ENCODE assay signal across 36 cellular contexts in the genomic region with DNA sequence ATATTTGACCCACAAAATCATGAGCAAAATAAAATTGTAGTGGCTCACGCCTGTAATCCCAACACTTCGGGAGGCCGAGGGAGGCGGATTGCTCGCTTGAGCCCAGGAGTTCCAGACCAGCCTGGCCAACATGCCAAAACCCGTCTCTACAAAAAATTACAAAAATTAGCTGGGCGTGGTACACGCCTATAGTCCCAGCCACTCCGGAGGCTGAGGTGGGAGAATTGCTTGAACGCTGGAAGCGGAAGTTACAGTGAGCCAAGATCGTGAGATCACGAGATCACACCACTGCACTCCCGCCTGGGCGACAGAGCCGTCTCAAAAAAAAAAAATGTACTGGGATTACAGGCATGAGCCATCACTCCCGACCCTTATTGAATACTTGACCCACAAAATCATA.
"Had no signal": no experiment of that assay in that cellular context is flagged by ENCODE, and none has a peak within 500 bp of the region (broad histone marks: within the 10 kb centered on the region; RNA-seq: fewer than 3 reads in every experiment).

No MANE protein-coding gene starts in this region.

- H3K4me3 Mint-ChIP-seq: activated B cell treated with CpG ODN at 0.5 μM for 24 hours; activated CD8-positive, alpha-beta memory T cell treated with anti-CD3 and anti-CD28 coated beads, Interleukin-2, amount 10 ng/mL, durations not matched to agents 7 days and 5 days; activated CD8-positive, alpha-beta T cell treated with anti-CD3 and anti-CD28 coated beads, Interleukin-2, amount 10 ng/mL, durations not matched to agents 7 days and 5 days; activated naive CD4-positive, alpha-beta T cell treated with anti-CD3 and anti-CD28 coated beads, Interleukin-2, amount 10 ng/mL, durations not matched to agents 7 days and 5 days; activated naive CD8-positive, alpha-beta T cell treated with anti-CD3 and anti-CD28 coated beads, Interleukin-2, amount 10 ng/mL, durations not matched to agents 7 days and 5 days; activated T-cell treated with anti-CD3 and anti-CD28 coated beads, Interleukin-2, amount 50 U/mL, for 24 hours; activated T-cell treated with anti-CD3 and anti-CD28 coated beads, Interleukin-2, amount 50 U/mL, for 72 hours; T-helper 1 cell treated with Interleukin-12 subunit alpha and Interleukin-12 subunit beta and Interleukin-4 antibody, amounts not matched to agents 30 μg/mL and 1 μg/mL, for 36 hours; T-helper 2 cell treated with Interferon-gamma antibody and Interleukin-4, amounts not matched to agents 5 μg/mL and 100 μg/mL, for 36 hours had no signal

- H3K36me3 ChIP-seq: ascending aorta, WERI-Rb-1 had no signal

- ATAC-seq: activated CD4-positive, CD25-positive, alpha-beta regulatory T cell treated with anti-CD3 and anti-CD28 coated beads, Interleukin-2, amount 50 U/mL, for 24 hours; activated CD8-positive, alpha-beta memory T cell treated with anti-CD3 and anti-CD28 coated beads, Interleukin-2, amount 10 ng/mL, durations not matched to agents 7 days and 5 days; activated CD8-positive, alpha-beta T cell treated with anti-CD3 and anti-CD28 coated beads, Interleukin-2, amount 10 ng/mL, durations not matched to agents 7 days and 5 days; activated naive CD4-positive, alpha-beta T cell treated with anti-CD3 and anti-CD28 coated beads, Interleukin-2, amount 50 U/mL, for 72 hours; activated T-cell treated with anti-CD3 and anti-CD28 coated beads, Interleukin-2, amount 50 U/mL, for 72 hours; T-cell had no signal

- H3K4me3 ChIP-seq: ascending aorta had no signal

- H3K9me3 ChIP-seq: ascending aorta had no signal

- H3K36me3 Mint-ChIP-seq: brain, T-cell had no signal

- FAIRE-seq: bronchial epithelial cell, colon, endometrium, endothelial cell of umbilical vein, frontal cortex had no signal

- H3K27me3 ChIP-seq: ascending aorta had no signal

- H3K27me3 Mint-ChIP-seq: activated B cell treated with CpG ODN at 0.5 μM for 24 hours, T-cell had no signal

- H3K9me3 Mint-ChIP-seq: activated B cell treated with CpG ODN at 0.5 μM for 24 hours; activated naive CD4-positive, alpha-beta T cell treated with anti-CD3 and anti-CD28 coated beads, Interleukin-2, amount 10 ng/mL, durations not matched to agents 7 days and 5 days; activated naive CD4-positive, alpha-beta T cell treated with anti-CD3 and anti-CD28 coated beads, Interleukin-2, amount 50 U/mL, for 72 hours; activated naive CD8-positive, alpha-beta T cell treated with anti-CD3 and anti-CD28 coated beads, Interleukin-2, amount 10 ng/mL, durations not matched to agents 7 days and 5 days; activated T-cell treated with anti-CD3 and anti-CD28 coated beads, Interleukin-2, amount 50 U/mL, for 24 hours; activated T-cell treated with anti-CD3 and anti-CD28 coated beads, Interleukin-2, amount 50 U/mL, for 72 hours; T-cell; T-helper 1 cell treated with Interleukin-12 subunit alpha and Interleukin-12 subunit beta and Interleukin-4 antibody, amounts not matched to agents 30 μg/mL and 1 μg/mL, for 36 hours; T-helper 2 cell treated with Interferon-gamma antibody and Interleukin-4, amounts not matched to agents 5 μg/mL and 100 μg/mL, for 36 hours had no signal

- H3K27ac Mint-ChIP-seq: activated B cell treated with CpG ODN at 0.5 μM for 24 hours; activated CD8-positive, alpha-beta memory T cell treated with anti-CD3 and anti-CD28 coated beads, Interleukin-2, amount 10 ng/mL, durations not matched to agents 7 days and 5 days; activated CD8-positive, alpha-beta T cell treated with anti-CD3 and anti-CD28 coated beads, Interleukin-2, amount 10 ng/mL, durations not matched to agents 7 days and 5 days; activated naive CD4-positive, alpha-beta T cell treated with anti-CD3 and anti-CD28 coated beads, Interleukin-2, amount 10 ng/mL, durations not matched to agents 7 days and 5 days; activated naive CD4-positive, alpha-beta T cell treated with anti-CD3 and anti-CD28 coated beads, Interleukin-2, amount 50 U/mL, for 72 hours; activated naive CD8-positive, alpha-beta T cell treated with anti-CD3 and anti-CD28 coated beads, Interleukin-2, amount 10 ng/mL, durations not matched to agents 7 days and 5 days; activated T-cell treated with anti-CD3 and anti-CD28 coated beads, Interleukin-2, amount 50 U/mL, for 24 hours; activated T-cell treated with anti-CD3 and anti-CD28 coated beads, Interleukin-2, amount 50 U/mL, for 72 hours; brain; T-cell; T-helper 1 cell treated with Interleukin-12 subunit alpha and Interleukin-12 subunit beta and Interleukin-4 antibody, amounts not matched to agents 30 μg/mL and 1 μg/mL, for 36 hours; T-helper 2 cell treated with Interferon-gamma antibody and Interleukin-4, amounts not matched to agents 5 μg/mL and 100 μg/mL, for 36 hours had no signal

- DNase-seq: activated B cell treated with CpG ODN at 0.5 μM for 24 hours; activated CD4-positive, alpha-beta T cell treated with anti-CD3 and anti-CD28 coated beads for 48 hours; activated CD4-positive, alpha-beta T cell treated with anti-CD3 and anti-CD28 coated beads, Interleukin-2, amount 50 U/mL, for 1 hour; activated CD4-positive, alpha-beta T cell treated with anti-CD3 and anti-CD28 coated beads, Interleukin-2, amount 50 U/mL, for 48 hours; activated CD8-positive, alpha-beta memory T cell treated with anti-CD3 and anti-CD28 coated beads, Interleukin-2, amount 10 ng/mL, durations not matched to agents 7 days and 5 days; activated CD8-positive, alpha-beta memory T cell treated with anti-CD3 and anti-CD28 coated beads, Interleukin-2, amount 50 U/mL, for 4 hours; activated CD8-positive, alpha-beta T cell treated with anti-CD3 and anti-CD28 coated beads, Interleukin-2, amount 10 ng/mL, durations not matched to agents 7 days and 5 days; activated gamma-delta T cell; activated naive CD4-positive, alpha-beta T cell; activated naive CD4-positive, alpha-beta T cell treated with anti-CD3 and anti-CD28 coated beads, Interleukin-2, amount 10 ng/mL, durations not matched to agents 7 days and 5 days; activated naive CD8-positive, alpha-beta T cell treated with anti-CD3 and anti-CD28 coated beads, Interleukin-2, amount 10 ng/mL, durations not matched to agents 7 days and 5 days; activated T-cell treated with anti-CD3 and anti-CD28 coated beads for 4 hours; activated T-cell treated with anti-CD3 and anti-CD28 coated beads, Interleukin-2, amount 50 U/mL, for 24 hours; activated T-cell treated with anti-CD3 and anti-CD28 coated beads, Interleukin-2, amount 50 U/mL, for 72 hours; caudate nucleus; cortex of kidney; dermis blood vessel endothelial cell; effector CD4-positive, alpha-beta T cell; foreskin fibroblast; head of caudate nucleus; SW 1271; T-cell; T1000; WERI-Rb-1 had no signal

- H3K27ac ChIP-seq: ascending aorta, epithelial cell of prostate, WERI-Rb-1 had no signal
